ENCODE assay signal across 8 cellular contexts in genomic region chr1:155125511-155125945, GRCh38. TPM values are rescaled to one million over a fixed set of nuclear protein-coding genes. Genes with fewer than 3 reads are reported as not detected.
DNase-seq lines count a peak whose midpoint lies in the region; TF ChIP-seq lines count a peak whose summit lies in the region.

No MANE protein-coding gene starts in this region.

- DNase-seq in activated CD4-positive, alpha-beta T cell treated with anti-CD3 and anti-CD28 coated beads, Interleukin-2, amount 10 ng/mL, durations not matched to agents 24 days and 14 days = no peak
- no peak for DNase-seq in activated CD4-positive, alpha-beta T cell treated with anti-CD3 and anti-CD28 coated beads, Interleukin-2, amount 50 U/mL, for 48 hours
- DNase-seq in colonic mucosa = no peak
- DNase-seq in mesendoderm = peak; percentile 26
- DNase-seq in thyroid gland = peak; percentile 20 to 27
- no peak for DNase-seq in A673 (ENCODE audit: low spot score)
- no peak for DNase-seq in HK-2 (ENCODE audit: unreplicated experiment)
- no peak for DNase-seq in kidney glomerular epithelial cell (lab: John Stamatoyannopoulos, UW)

- peaks cover 1% of the 10 kb centered on the region for H3K79me1 ChIP-seq in mesendoderm (ENCODE audit: low read length)

- H2AK5ac ChIP-seq in mesendoderm (ENCODE audit: low read length) = no peak overlapping the region

- no peak overlapping the region for H2BK15ac ChIP-seq in mesendoderm (replicated peaks; ENCODE audit: low read depth)

- peak overlapping the region; percentile 23 for H3K4me3 Mint-ChIP-seq in activated CD4-positive, alpha-beta T cell treated with anti-CD3 and anti-CD28 coated beads, Interleukin-2, amount 10 ng/mL, durations not matched to agents 24 days and 14 days

- no peak overlapping the region for H3K23ac ChIP-seq in mesendoderm (ENCODE audit: low read length)

- no peak for TF ChIP-seq POLR2A in thyroid gland (IDR thresholded peaks at IDR 0.05)

- H3K9me3 ChIP-seq in colonic mucosa (no peaks in the 10 kb centered on the region), thyroid gland (no peaks in the 10 kb centered on the region), A673 (ENCODE audit: low read depth, low read length, poor library complexity, severe bottlenecking) (no peaks in the 10 kb centered on the region)

- H2BK120ac ChIP-seq in mesendoderm (ENCODE audit: low read depth, low read length) = no peak overlapping the region

- H3K9me3 Mint-ChIP-seq in activated CD4-positive, alpha-beta T cell treated with anti-CD3 and anti-CD28 coated beads, Interleukin-2, amount 10 ng/mL, durations not matched to agents 24 days and 14 days = no peaks in the 10 kb centered on the region

- BruUV-seq in A673 (replicated peaks; lab: Mats Ljungman, UMichigan) = no TSS peak

- H3K36me3 Mint-ChIP-seq in activated CD4-positive, alpha-beta T cell treated with anti-CD3 and anti-CD28 coated beads, Interleukin-2, amount 10 ng/mL, durations not matched to agents 24 days and 14 days (ENCODE audit: low read depth) = no peaks in the 10 kb centered on the region

- peaks cover 14% of the 10 kb centered on the region for H3K4me1 ChIP-seq in colonic mucosa
- peaks cover 15% of the 10 kb centered on the region for H3K4me1 ChIP-seq in mesendoderm (ENCODE audit: control insufficient read depth, low read depth, low read length)
- peaks cover 25 to 36% of the 10 kb centered on the region in 2 donors for H3K4me1 ChIP-seq in thyroid gland
- peaks cover 35% of the 10 kb centered on the region for H3K4me1 ChIP-seq in A673 (ENCODE audit: insufficient read depth, low read length, poor library complexity, severe bottlenecking)

- H3K36me3 ChIP-seq in colonic mucosa = no peaks in the 10 kb centered on the region
- H3K36me3 ChIP-seq in mesendoderm (ENCODE audit: control insufficient read depth, insufficient read depth, low read length) = no peaks in the 10 kb centered on the region
- H3K36me3 ChIP-seq in thyroid gland = no peaks in the 10 kb centered on the region
- H3K36me3 ChIP-seq in A673 (ENCODE audit: insufficient read depth, low read length, poor library complexity, severe bottlenecking) = no peaks in the 10 kb centered on the region

- H3K9ac ChIP-seq in colonic mucosa (ENCODE audit: low read depth in 2 of 2, low read length in 2 of 2) (peak overlapping the region in 1 of 2 donors; percentile 100), mesendoderm (ENCODE audit: low read length) (no peak overlapping the region)

- H3K27me3 ChIP-seq in colonic mucosa (peaks cover 4% of the 10 kb centered on the region), mesendoderm (ENCODE audit: insufficient read depth, low read length, poor library complexity) (peaks cover 14% of the 10 kb centered on the region), thyroid gland (no peaks in the 10 kb centered on the region), A673 (replicated peaks; ENCODE audit: insufficient read depth, low read depth, low read length, poor library complexity) (no peaks in the 10 kb centered on the region)

- no peak overlapping the region for H3K4ac ChIP-seq in mesendoderm (ENCODE audit: low read depth, low read length)

- no peaks in the 10 kb centered on the region for H3K79me2 ChIP-seq in mesendoderm (ENCODE audit: control insufficient read depth, insufficient read depth, low read length)

- H3K56ac ChIP-seq in mesendoderm (ENCODE audit: low read length) = no peak overlapping the region

- peaks cover 55% of the 10 kb centered on the region for H3K27me3 Mint-ChIP-seq in activated CD4-positive, alpha-beta T cell treated with anti-CD3 and anti-CD28 coated beads, Interleukin-2, amount 10 ng/mL, durations not matched to agents 24 days and 14 days

- H4K5ac ChIP-seq in mesendoderm (ENCODE audit: low read length) = no peak overlapping the region

- H2BK5ac ChIP-seq in mesendoderm (ENCODE audit: low read length) = no peak overlapping the region

- no CpG with 5 or more reads among the region's 11 CpGs for WGBS in mesendoderm (ENCODE audit: extremely low coverage, insufficient coverage, low lambda C conversion rate)
- WGBS in thyroid gland, 2 donors = 69 to 70% methylated on average over 2 to 5 of the region's 11 CpGs

- intact Hi-C loops in activated CD4-positive, alpha-beta T cell treated with anti-CD3 and anti-CD28 coated beads, Interleukin-2, amount 10 ng/mL, durations not matched to agents 24 days and 14 days (cut with micrococcal nuclease) = loop anchor here (5.0 kb wide), 1 partner anchor 42 kb away; no protein-coding TSS in a partner anchor
- intact Hi-C loops in colonic mucosa (cut with DNase I) (no loop called here), thyroid gland (cut with DNase I) (loop anchor here (5.0 kb wide), 1 partner anchor 33 kb away; no protein-coding TSS in a partner anchor), A673 (cut with micrococcal nuclease; ENCODE audit: unreplicated experiment) (loop anchor here (5.0 kb wide), 1 partner anchor 33 kb away; no protein-coding TSS in a partner anchor)

- H3K27ac ChIP-seq in colonic mucosa = peak overlapping the region; percentile 92
- H3K27ac ChIP-seq in mesendoderm (ENCODE audit: low read depth, low read length) = no peak overlapping the region
- H3K27ac ChIP-seq in thyroid gland = peak overlapping the region; percentile 62 to 98 (median 96)
- H3K27ac ChIP-seq in A673 (ENCODE audit: low read depth, low read length, poor library complexity, severe bottlenecking) = no peak overlapping the region

- H3K4me3 ChIP-seq in colonic mucosa = no peak overlapping the region
- no peak overlapping the region for H3K4me3 ChIP-seq in mesendoderm (ENCODE audit: low read length)
- peak overlapping the region in 1 of 3 donors; percentile 82 for H3K4me3 ChIP-seq in thyroid gland (replicated peaks in 1 of 3)
- no peak overlapping the region for H3K4me3 ChIP-seq in A673 (ENCODE audit: low read depth, low read length, poor library complexity, severe bottlenecking)

- CTCF ChIA-PET in A673 (lab: Charles Lee) = interaction anchor here (1.3 kb wide), 1 partner anchor 34 kb away, joined by 6 read pairs; no protein-coding TSS in a partner anchor

- no peak overlapping the region for H3K4me2 ChIP-seq in mesendoderm (ENCODE audit: low read length)

- no peak overlapping the region for H3K27ac Mint-ChIP-seq in activated CD4-positive, alpha-beta T cell treated with anti-CD3 and anti-CD28 coated beads, Interleukin-2, amount 10 ng/mL, durations not matched to agents 24 days and 14 days

- H4K8ac ChIP-seq in mesendoderm (ENCODE audit: low read depth, low read length) = no peak overlapping the region

- H3K18ac ChIP-seq in mesendoderm (ENCODE audit: low read length) = no peak overlapping the region

- POLR2A ChIA-PET in A673 (lab: Charles Lee; ENCODE audit: low non-redundant PET) = no interaction called here

- TF ChIP-seq CTCF in colonic mucosa (IDR thresholded peaks at IDR 0.05) (no peak), thyroid gland (IDR thresholded peaks at IDR 0.05) (no peak), A673 (conservative IDR thresholded peaks at IDR 0.05; ENCODE audit: low read depth, low read length) (no peak)

- H3K4me1 Mint-ChIP-seq in activated CD4-positive, alpha-beta T cell treated with anti-CD3 and anti-CD28 coated beads, Interleukin-2, amount 10 ng/mL, durations not matched to agents 24 days and 14 days = peaks cover 25% of the 10 kb centered on the region

RNA-seq across cellular contexts. Expression of gene EFNA1, which starts 2.1 kb away (rescaled TPM):
- 0.24 TPM in 1 of 2 replicates, not detected in the other for total RNA-seq in activated CD4-positive, alpha-beta T cell treated with anti-CD3 and anti-CD28 coated beads, Interleukin-2, amount 10 ng/mL, durations not matched to agents 24 days and 14 days
- total RNA-seq in colonic mucosa (100 to 1,000 TPM in 1 of 2 donors, 10 to 100 TPM in 1; 61.3 to 125 TPM), thyroid gland (100 to 1,000 TPM in 1 of 4 donors, 10 to 100 TPM in 3; 56.1 to 129 (median 83.1) TPM), A673 (2021) (0.90 and 1.0 TPM in 2 replicates)
- 2.2 TPM for polyA plus RNA-seq in mesendoderm (2013, experiment 1 of 2)
- polyA plus RNA-seq in mesendoderm (2013, experiment 2 of 2) = 1.9 TPM

RNA-seq across cellular contexts. Expression of gene SLC50A1, which starts 10.1 kb away (rescaled TPM):
- total RNA-seq in activated CD4-positive, alpha-beta T cell treated with anti-CD3 and anti-CD28 coated beads, Interleukin-2, amount 10 ng/mL, durations not matched to agents 24 days and 14 days = 46.2 and 46.3 TPM in 2 replicates
- total RNA-seq in colonic mucosa (100 to 1,000 TPM; 102 to 130 TPM), thyroid gland (10 to 100 TPM; 30.9 to 42.2 (median 32.7) TPM), A673 (2021) (30.3 and 33.8 TPM in 2 replicates)
- polyA plus RNA-seq in mesendoderm (2013, experiment 1 of 2) = 23.4 TPM
- polyA plus RNA-seq in mesendoderm (2013, experiment 2 of 2) = 22.4 TPM

RNA-seq across cellular contexts. Expression of gene DPM3, which starts 14.8 kb away (rescaled TPM):
- 34.5 and 37.2 TPM in 2 replicates for total RNA-seq in activated CD4-positive, alpha-beta T cell treated with anti-CD3 and anti-CD28 coated beads, Interleukin-2, amount 10 ng/mL, durations not matched to agents 24 days and 14 days
- total RNA-seq in colonic mucosa (100 to 1,000 TPM; 149 to 182 TPM), thyroid gland (100 to 1,000 TPM in 2 of 4 donors, 10 to 100 TPM in 2; 43.3 to 154 (median 94.8) TPM), A673 (2021) (34.0 and 37.4 TPM in 2 replicates)
- 84.8 TPM for polyA plus RNA-seq in mesendoderm (2013, experiment 1 of 2)
- polyA plus RNA-seq in mesendoderm (2013, experiment 2 of 2) = 79.1 TPM

RNA-seq across cellular contexts. Expression of gene EFNA3, which starts 46.9 kb away (rescaled TPM):
- 3.6 and 4.4 TPM in 2 replicates for total RNA-seq in activated CD4-positive, alpha-beta T cell treated with anti-CD3 and anti-CD28 coated beads, Interleukin-2, amount 10 ng/mL, durations not matched to agents 24 days and 14 days
- total RNA-seq in colonic mucosa = 10 to 100 TPM; 12.7 to 21.4 TPM
- polyA plus RNA-seq in mesendoderm (2013, experiment 1 of 2) = 11.2 TPM
- 10.3 TPM for polyA plus RNA-seq in mesendoderm (2013, experiment 2 of 2)
- 1 to 10 TPM; 1.2 to 2.9 (median 2.0) TPM for total RNA-seq in thyroid gland
- total RNA-seq in A673 (2021) = 5.8 and 8.9 TPM in 2 replicates

RNA-seq across cellular contexts. Expression of gene KRTCAP2, which starts 47.6 kb away (rescaled TPM):
- total RNA-seq in activated CD4-positive, alpha-beta T cell treated with anti-CD3 and anti-CD28 coated beads, Interleukin-2, amount 10 ng/mL, durations not matched to agents 24 days and 14 days = 244 and 245 TPM in 2 replicates
- 100 to 1,000 TPM; 140 to 172 TPM for total RNA-seq in colonic mucosa
- polyA plus RNA-seq in mesendoderm (2013, experiment 1 of 2) = 196 TPM
- polyA plus RNA-seq in mesendoderm (2013, experiment 2 of 2) = 199 TPM
- 100 to 1,000 TPM in 3 of 4 donors, 10 to 100 TPM in 1; 79.8 to 263 (median 162) TPM for total RNA-seq in thyroid gland
- total RNA-seq in A673 (2021) = 162 and 179 TPM in 2 replicates

Comparison
In these comparisons a context has a peak if more than half of its experiments do, and no peak if none do; other contexts are left out.
1. DNase-seq: peak in mesendoderm (single experiment) and thyroid gland (2 of 2); none in activated CD4-positive, alpha-beta T cell treated with anti-CD3 and anti-CD28 coated beads, Interleukin-2, amount 10 ng/mL, durations not matched to agents 24 days and 14 days (single experiment), activated CD4-positive, alpha-beta T cell treated with anti-CD3 and anti-CD28 coated beads, Interleukin-2, amount 50 U/mL, for 48 hours (0 of 2), colonic mucosa (single experiment), A673 (single experiment), HK-2 (single experiment) and kidney glomerular epithelial cell (single experiment).
2. H3K27ac ChIP-seq: peak in colonic mucosa (single experiment) and thyroid gland (3 of 3); none in mesendoderm (single experiment) and A673 (single experiment).
3. RNA of gene EFNA1, which starts 2.1 kb away (total RNA-seq): 61.3 to 125 TPM in colonic mucosa and 56.1 to 129 TPM in thyroid gland; 0.90 to 1.0 TPM in A673 and 0.24 TPM in activated CD4-positive, alpha-beta T cell treated with anti-CD3 and anti-CD28 coated beads, Interleukin-2, amount 10 ng/mL, durations not matched to agents 24 days and 14 days; every median in the first group is over 10 times any median in the second.